ENCODE assay signal across 1 cellular context in the genomic region with DNA sequence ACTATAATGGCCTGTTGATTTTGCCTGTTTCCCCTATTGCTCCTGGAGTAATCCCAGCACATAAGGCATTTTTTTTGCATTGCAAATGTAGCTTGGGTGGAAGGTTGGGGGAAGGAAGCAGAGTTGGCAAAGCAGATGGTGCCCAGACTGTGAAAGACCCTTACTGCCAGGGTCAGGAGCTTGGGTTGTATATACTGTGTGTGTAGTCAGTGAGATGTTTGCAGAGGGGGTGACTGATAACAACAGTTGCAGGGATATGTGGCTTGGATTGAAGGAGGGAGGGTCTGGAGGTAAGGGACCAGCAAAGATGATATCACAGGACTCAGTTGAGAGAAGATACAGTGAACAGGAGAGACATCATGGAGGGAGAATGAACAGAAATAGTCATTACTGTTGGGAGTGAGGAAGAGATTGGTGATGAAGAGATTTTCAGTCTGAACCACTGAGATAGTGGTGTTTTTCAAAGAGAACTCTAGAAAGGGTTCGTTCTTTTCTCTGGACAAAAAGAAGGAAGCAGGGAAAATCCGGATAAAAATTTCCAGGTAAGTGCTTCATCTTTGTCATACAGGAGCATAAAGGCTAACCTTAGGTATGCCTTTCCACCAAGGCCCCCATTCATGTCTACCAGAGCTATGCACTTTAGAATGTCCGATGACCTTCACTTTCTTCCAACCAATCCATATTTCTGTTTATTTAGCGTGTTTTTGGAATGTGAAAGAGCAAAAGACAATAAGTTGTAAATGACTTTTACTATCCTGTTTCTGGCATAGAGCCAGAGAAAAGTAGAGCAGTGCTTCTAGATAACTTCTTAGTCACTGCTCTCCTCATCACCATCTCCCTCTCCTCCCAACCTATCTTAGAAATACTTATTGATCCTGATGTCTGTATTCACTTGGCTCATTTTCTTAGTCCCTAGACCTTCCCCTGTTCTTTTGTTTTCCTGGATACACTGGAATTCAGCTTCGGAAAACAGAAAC.
TF ChIP-seq lines count a peak whose summit lies in the region.

No MANE protein-coding gene starts in this region.

TF ChIP-seq in HepG2, 621 proteins besides CTCF, POLR2A, EP300 and RAD21 (continued from another document and continues in another):
- TF ChIP-seq, protein P1, sequence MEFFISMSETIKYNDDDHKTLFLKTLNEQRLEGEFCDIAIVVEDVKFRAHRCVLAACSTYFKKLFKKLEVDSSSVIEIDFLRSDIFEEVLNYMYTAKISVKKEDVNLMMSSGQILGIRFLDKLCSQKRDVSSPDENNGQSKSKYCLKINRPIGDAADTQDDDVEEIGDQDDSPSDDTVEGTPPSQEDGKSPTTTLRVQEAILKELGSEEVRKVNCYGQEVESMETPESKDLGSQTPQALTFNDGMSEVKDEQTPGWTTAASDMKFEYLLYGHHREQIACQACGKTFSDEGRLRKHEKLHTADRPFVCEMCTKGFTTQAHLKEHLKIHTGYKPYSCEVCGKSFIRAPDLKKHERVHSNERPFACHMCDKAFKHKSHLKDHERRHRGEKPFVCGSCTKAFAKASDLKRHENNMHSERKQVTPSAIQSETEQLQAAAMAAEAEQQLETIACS (CRISPR knock-in tag; IDR thresholded peaks at IDR 0.05): no peak
- no peak for TF ChIP-seq NCOA1 (CRISPR knock-in tag; IDR thresholded peaks at IDR 0.05)
- TF ChIP-seq, protein P2, sequence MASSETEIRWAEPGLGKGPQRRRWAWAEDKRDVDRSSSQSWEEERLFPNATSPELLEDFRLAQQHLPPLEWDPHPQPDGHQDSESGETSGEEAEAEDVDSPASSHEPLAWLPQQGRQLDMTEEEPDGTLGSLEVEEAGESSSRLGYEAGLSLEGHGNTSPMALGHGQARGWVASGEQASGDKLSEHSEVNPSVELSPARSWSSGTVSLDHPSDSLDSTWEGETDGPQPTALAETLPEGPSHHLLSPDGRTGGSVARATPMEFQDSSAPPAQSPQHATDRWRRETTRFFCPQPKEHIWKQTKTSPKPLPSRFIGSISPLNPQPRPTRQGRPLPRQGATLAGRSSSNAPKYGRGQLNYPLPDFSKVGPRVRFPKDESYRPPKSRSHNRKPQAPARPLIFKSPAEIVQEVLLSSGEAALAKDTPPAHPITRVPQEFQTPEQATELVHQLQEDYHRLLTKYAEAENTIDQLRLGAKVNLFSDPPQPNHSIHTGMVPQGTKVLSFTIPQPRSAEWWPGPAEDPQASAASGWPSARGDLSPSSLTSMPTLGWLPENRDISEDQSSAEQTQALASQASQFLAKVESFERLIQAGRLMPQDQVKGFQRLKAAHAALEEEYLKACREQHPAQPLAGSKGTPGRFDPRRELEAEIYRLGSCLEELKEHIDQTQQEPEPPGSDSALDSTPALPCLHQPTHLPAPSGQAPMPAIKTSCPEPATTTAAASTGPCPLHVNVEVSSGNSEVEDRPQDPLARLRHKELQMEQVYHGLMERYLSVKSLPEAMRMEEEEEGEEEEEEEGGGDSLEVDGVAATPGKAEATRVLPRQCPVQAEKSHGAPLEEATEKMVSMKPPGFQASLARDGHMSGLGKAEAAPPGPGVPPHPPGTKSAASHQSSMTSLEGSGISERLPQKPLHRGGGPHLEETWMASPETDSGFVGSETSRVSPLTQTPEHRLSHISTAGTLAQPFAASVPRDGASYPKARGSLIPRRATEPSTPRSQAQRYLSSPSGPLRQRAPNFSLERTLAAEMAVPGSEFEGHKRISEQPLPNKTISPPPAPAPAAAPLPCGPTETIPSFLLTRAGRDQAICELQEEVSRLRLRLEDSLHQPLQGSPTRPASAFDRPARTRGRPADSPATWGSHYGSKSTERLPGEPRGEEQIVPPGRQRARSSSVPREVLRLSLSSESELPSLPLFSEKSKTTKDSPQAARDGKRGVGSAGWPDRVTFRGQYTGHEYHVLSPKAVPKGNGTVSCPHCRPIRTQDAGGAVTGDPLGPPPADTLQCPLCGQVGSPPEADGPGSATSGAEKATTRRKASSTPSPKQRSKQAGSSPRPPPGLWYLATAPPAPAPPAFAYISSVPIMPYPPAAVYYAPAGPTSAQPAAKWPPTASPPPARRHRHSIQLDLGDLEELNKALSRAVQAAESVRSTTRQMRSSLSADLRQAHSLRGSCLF (CRISPR knock-in tag; IDR thresholded peaks at IDR 0.05; ENCODE audit: borderline replicate concordance): 0 out of 2 replicates have a peak, but pooled peaks have one; percentile 26
- TF ChIP-seq MBD4 (IDR thresholded peaks at IDR 0.05; ENCODE audit: borderline replicate concordance, low read length): peak; percentile 93; the same call in 1 of the 2 replicates
- no peak for TF ChIP-seq HOXA9 (CRISPR knock-in tag; IDR thresholded peaks at IDR 0.05; ENCODE audit: borderline replicate concordance)
- TF ChIP-seq ZNF337 (CRISPR knock-in tag; IDR thresholded peaks at IDR 0.05; ENCODE audit: borderline replicate concordance, low read depth): 0 out of 2 replicates have a peak, but pooled peaks have one; percentile 75
- TF ChIP-seq ZNF607 (CRISPR knock-in tag; IDR thresholded peaks at IDR 0.05; ENCODE audit: borderline replicate concordance): no peak; the same call in 1 of the 2 replicates
- TF ChIP-seq, protein P3, sequence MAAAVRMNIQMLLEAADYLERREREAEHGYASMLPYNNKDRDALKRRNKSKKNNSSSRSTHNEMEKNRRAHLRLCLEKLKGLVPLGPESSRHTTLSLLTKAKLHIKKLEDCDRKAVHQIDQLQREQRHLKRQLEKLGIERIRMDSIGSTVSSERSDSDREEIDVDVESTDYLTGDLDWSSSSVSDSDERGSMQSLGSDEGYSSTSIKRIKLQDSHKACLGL (CRISPR knock-in tag; IDR thresholded peaks at IDR 0.05): no peak
- no peak for TF ChIP-seq ZNF383 (CRISPR knock-in tag; IDR thresholded peaks at IDR 0.05; ENCODE audit: borderline replicate concordance)
- TF ChIP-seq ZNF33A (CRISPR knock-in tag; IDR thresholded peaks at IDR 0.05; ENCODE audit: borderline replicate concordance): peak; percentile 90; the same call in 1 of the 2 replicates
- peak; percentile 33; the same call in 1 of the 2 replicates for TF ChIP-seq MAFF (IDR thresholded peaks at IDR 0.05; ENCODE audit: low read depth, low read length)
- TF ChIP-seq AGO1 (IDR thresholded peaks at IDR 0.05; ENCODE audit: low read depth, low read length, poor library complexity, severe bottlenecking): no peak
- peak; percentile 85 for TF ChIP-seq TCF7 (IDR thresholded peaks at IDR 0.05; ENCODE audit: low read depth)
- TF ChIP-seq ZNF451 (CRISPR knock-in tag; IDR thresholded peaks at IDR 0.05): peak; percentile 5; the same call in 1 of the 2 replicates
- TF ChIP-seq, protein P4, sequence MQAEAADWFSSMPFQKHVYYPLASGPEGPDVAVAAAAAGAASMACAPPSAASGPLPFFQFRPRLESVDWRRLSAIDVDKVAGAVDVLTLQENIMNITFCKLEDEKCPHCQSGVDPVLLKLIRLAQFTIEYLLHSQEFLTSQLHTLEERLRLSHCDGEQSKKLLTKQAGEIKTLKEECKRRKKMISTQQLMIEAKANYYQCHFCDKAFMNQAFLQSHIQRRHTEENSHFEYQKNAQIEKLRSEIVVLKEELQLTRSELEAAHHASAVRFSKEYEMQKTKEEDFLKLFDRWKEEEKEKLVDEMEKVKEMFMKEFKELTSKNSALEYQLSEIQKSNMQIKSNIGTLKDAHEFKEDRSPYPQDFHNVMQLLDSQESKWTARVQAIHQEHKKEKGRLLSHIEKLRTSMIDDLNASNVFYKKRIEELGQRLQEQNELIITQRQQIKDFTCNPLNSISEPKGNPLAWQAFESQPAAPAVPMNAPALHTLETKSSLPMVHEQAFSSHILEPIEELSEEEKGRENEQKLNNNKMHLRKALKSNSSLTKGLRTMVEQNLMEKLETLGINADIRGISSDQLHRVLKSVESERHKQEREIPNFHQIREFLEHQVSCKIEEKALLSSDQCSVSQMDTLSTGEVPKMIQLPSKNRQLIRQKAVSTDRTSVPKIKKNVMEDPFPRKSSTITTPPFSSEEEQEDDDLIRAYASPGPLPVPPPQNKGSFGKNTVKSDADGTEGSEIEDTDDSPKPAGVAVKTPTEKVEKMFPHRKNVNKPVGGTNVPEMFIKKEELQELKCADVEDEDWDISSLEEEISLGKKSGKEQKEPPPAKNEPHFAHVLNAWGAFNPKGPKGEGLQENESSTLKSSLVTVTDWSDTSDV (CRISPR knock-in tag; IDR thresholded peaks at IDR 0.05): no peak
- no peak for TF ChIP-seq AHR (CRISPR knock-in tag; IDR thresholded peaks at IDR 0.05)
- TF ChIP-seq TP53 (CRISPR knock-in tag; conservative IDR thresholded peaks at IDR 0.05): no peak
- TF ChIP-seq MIER2 (CRISPR knock-in tag; IDR thresholded peaks at IDR 0.05): 0 out of 2 replicates have a peak, but pooled peaks have one; percentile 27
- TF ChIP-seq ZMYM4 (CRISPR knock-in tag; IDR thresholded peaks at IDR 0.05): peak; percentile 95
- no peak for TF ChIP-seq ELF4 (CRISPR knock-in tag; IDR thresholded peaks at IDR 0.05; ENCODE audit: borderline replicate concordance)
- no peak for TF ChIP-seq ZNF20 (CRISPR knock-in tag; IDR thresholded peaks at IDR 0.05)
- TF ChIP-seq ZNF788 (CRISPR knock-in tag; IDR thresholded peaks at IDR 0.05; ENCODE audit: borderline replicate concordance): no peak
- TF ChIP-seq, protein P5, sequence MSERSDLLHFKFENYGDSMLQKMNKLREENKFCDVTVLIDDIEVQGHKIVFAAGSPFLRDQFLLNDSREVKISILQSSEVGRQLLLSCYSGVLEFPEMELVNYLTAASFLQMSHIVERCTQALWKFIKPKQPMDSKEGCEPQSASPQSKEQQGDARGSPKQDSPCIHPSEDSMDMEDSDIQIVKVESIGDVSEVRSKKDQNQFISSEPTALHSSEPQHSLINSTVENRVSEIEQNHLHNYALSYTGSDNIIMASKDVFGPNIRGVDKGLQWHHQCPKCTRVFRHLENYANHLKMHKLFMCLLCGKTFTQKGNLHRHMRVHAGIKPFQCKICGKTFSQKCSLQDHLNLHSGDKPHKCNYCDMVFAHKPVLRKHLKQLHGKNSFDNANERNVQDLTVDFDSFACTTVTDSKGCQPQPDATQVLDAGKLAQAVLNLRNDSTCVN (CRISPR knock-in tag; IDR thresholded peaks at IDR 0.05; ENCODE audit: borderline replicate concordance): peak; percentile 95; the same call in 1 of the 2 replicates
- TF ChIP-seq ZNF30 (CRISPR knock-in tag; IDR thresholded peaks at IDR 0.05): 0 out of 2 replicates have a peak, but pooled peaks have one; percentile 55
- TF ChIP-seq MEF2D (CRISPR knock-in tag; IDR thresholded peaks at IDR 0.05): peak; percentile 88
- peak; percentile 95 for TF ChIP-seq RXRB (CRISPR knock-in tag; IDR thresholded peaks at IDR 0.05; ENCODE audit: borderline replicate concordance)
- TF ChIP-seq, protein P6, sequence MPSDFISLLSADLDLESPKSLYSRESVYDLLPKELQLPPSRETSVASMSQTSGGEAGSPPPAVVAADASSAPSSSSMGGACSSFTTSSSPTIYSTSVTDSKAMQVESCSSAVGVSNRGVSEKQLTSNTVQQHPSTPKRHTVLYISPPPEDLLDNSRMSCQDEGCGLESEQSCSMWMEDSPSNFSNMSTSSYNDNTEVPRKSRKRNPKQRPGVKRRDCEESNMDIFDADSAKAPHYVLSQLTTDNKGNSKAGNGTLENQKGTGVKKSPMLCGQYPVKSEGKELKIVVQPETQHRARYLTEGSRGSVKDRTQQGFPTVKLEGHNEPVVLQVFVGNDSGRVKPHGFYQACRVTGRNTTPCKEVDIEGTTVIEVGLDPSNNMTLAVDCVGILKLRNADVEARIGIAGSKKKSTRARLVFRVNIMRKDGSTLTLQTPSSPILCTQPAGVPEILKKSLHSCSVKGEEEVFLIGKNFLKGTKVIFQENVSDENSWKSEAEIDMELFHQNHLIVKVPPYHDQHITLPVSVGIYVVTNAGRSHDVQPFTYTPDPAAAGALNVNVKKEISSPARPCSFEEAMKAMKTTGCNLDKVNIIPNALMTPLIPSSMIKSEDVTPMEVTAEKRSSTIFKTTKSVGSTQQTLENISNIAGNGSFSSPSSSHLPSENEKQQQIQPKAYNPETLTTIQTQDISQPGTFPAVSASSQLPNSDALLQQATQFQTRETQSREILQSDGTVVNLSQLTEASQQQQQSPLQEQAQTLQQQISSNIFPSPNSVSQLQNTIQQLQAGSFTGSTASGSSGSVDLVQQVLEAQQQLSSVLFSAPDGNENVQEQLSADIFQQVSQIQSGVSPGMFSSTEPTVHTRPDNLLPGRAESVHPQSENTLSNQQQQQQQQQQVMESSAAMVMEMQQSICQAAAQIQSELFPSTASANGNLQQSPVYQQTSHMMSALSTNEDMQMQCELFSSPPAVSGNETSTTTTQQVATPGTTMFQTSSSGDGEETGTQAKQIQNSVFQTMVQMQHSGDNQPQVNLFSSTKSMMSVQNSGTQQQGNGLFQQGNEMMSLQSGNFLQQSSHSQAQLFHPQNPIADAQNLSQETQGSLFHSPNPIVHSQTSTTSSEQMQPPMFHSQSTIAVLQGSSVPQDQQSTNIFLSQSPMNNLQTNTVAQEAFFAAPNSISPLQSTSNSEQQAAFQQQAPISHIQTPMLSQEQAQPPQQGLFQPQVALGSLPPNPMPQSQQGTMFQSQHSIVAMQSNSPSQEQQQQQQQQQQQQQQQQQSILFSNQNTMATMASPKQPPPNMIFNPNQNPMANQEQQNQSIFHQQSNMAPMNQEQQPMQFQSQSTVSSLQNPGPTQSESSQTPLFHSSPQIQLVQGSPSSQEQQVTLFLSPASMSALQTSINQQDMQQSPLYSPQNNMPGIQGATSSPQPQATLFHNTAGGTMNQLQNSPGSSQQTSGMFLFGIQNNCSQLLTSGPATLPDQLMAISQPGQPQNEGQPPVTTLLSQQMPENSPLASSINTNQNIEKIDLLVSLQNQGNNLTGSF (CRISPR knock-in tag; IDR thresholded peaks at IDR 0.05): no peak
- TF ChIP-seq, protein P7, sequence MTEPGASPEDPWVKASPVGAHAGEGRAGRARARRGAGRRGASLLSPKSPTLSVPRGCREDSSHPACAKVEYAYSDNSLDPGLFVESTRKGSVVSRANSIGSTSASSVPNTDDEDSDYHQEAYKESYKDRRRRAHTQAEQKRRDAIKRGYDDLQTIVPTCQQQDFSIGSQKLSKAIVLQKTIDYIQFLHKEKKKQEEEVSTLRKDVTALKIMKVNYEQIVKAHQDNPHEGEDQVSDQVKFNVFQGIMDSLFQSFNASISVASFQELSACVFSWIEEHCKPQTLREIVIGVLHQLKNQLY (CRISPR knock-in tag; IDR thresholded peaks at IDR 0.05): peak; percentile 80
- TF ChIP-seq, protein P8, sequence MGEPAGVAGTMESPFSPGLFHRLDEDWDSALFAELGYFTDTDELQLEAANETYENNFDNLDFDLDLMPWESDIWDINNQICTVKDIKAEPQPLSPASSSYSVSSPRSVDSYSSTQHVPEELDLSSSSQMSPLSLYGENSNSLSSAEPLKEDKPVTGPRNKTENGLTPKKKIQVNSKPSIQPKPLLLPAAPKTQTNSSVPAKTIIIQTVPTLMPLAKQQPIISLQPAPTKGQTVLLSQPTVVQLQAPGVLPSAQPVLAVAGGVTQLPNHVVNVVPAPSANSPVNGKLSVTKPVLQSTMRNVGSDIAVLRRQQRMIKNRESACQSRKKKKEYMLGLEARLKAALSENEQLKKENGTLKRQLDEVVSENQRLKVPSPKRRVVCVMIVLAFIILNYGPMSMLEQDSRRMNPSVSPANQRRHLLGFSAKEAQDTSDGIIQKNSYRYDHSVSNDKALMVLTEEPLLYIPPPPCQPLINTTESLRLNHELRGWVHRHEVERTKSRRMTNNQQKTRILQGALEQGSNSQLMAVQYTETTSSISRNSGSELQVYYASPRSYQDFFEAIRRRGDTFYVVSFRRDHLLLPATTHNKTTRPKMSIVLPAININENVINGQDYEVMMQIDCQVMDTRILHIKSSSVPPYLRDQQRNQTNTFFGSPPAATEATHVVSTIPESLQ (CRISPR knock-in tag; conservative IDR thresholded peaks at IDR 0.05): no peak
- TF ChIP-seq CEBPG (CRISPR knock-in tag; IDR thresholded peaks at IDR 0.05): peak; percentile 50; the same call in 1 of the 2 replicates
- no peak for TF ChIP-seq CBX2 (IDR thresholded peaks at IDR 0.05; ENCODE audit: low read depth, low read length)
- TF ChIP-seq CBX2 (CRISPR knock-in tag; IDR thresholded peaks at IDR 0.05; ENCODE audit: low read depth): no peak
- no peak for TF ChIP-seq AGO2 (optimal IDR thresholded peaks at IDR 0.05; ENCODE audit: low read depth, low read length)
- no peak for TF ChIP-seq ZSCAN25 (CRISPR knock-in tag; IDR thresholded peaks at IDR 0.05)
- no peak for TF ChIP-seq ADNP (CRISPR knock-in tag; IDR thresholded peaks at IDR 0.05)
- TF ChIP-seq ZFP82 (CRISPR knock-in tag; IDR thresholded peaks at IDR 0.05; ENCODE audit: borderline replicate concordance): peak; percentile 93; the same call in 1 of the 2 replicates
- no peak for TF ChIP-seq TSC22D2 (CRISPR knock-in tag; IDR thresholded peaks at IDR 0.05; ENCODE audit: borderline replicate concordance)
- no peak for TF ChIP-seq KDM4B (CRISPR knock-in tag; IDR thresholded peaks at IDR 0.05)
